11 cellular contexts compared by ENCODE assay signal in the genomic region with DNA sequence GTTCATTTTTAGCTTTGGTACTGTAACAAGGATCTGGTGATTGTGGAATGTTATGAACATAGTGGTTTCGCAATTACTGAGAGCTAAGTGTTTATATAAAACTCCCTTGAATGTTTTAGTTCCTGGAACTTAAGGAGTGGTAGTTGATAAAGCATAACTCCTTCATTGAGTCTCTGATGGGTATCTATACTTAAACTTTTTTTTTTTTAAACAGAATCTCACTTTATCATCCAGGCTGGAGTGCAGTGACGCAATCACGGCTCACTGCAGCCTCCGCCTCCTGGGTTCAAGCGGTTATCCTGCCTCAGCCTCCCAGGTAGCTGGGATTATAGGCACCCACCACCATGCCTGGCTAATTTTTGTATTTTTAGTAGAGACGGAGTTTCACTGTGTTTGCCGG. TPM values are rescaled to one million over a fixed set of nuclear protein-coding genes. Genes with fewer than 3 reads are reported as not detected.
DNase-seq lines count a peak whose midpoint lies in the region; ATAC-seq and TF ChIP-seq lines count a peak whose summit lies in the region.
"Had no signal": no experiment of that assay in that cellular context is flagged by ENCODE, and none has a peak within 500 bp of the region (broad histone marks: within the 10 kb centered on the region; RNA-seq: fewer than 3 reads in every experiment).

No MANE protein-coding gene starts in this region.

- intact Hi-C loops in thyroid gland (cut with DNase I) = no loop called here

- POLR2A ChIA-PET in HEK293 (lab: Yijun Ruan, JAX) = interaction anchor here (1.1 kb wide), 1 partner anchor 11 kb away, joined by 3 read pairs; a partner anchor contains a TSS

- no peak for TF ChIP-seq CTCF in HEK293 (tag by site-specific recombination; IDR thresholded peaks at IDR 0.05)
- TF ChIP-seq CTCF in gastroesophageal sphincter (IDR thresholded peaks at IDR 0.05) = no peak
- TF ChIP-seq CTCF in thyroid gland (IDR thresholded peaks at IDR 0.05) = no peak

- ATAC-seq in gastroesophageal sphincter (peak; percentile 83), HG02571 (IDR thresholded peaks at IDR 0.05; ENCODE audit: unreplicated experiment) (no peak)
- ATAC-seq in stimulated activated naive CD8-positive, alpha-beta T cell treated with anti-CD3 and anti-CD28 coated beads, Interleukin-15, Interleukin-2, amounts not matched to agents 100 U/mL and 50 U/mL, for 24 hours = no peak

- no peaks in the 10 kb centered on the region for H3K4me1 ChIP-seq in HEK293 (ENCODE audit: control insufficient read depth, insufficient read depth, low read length)
- H3K4me1 ChIP-seq in gastroesophageal sphincter = peaks cover 0 to 39% (median 0%) of the 10 kb centered on the region in 3 donors
- H3K4me1 ChIP-seq in thyroid gland = peaks cover 27 to 37% of the 10 kb centered on the region in 2 donors

- WGBS in gastroesophageal sphincter (ENCODE audit: low coverage in 1 of 2), 2 donors = 29 to 49% methylated on average over 4 to 7 of the region's 7 CpGs
- 25 to 38% methylated on average over 7 of the region's 7 CpGs for WGBS in thyroid gland, 2 donors

- H3K4me3 ChIP-seq in HEK293 (ENCODE audit: low read depth, low read length) = no peak overlapping the region
- H3K4me3 ChIP-seq in gastroesophageal sphincter = no peak overlapping the region
- no peak overlapping the region for H3K4me3 ChIP-seq in thyroid gland (replicated peaks in 1 of 3)
- H3K4me3 ChIP-seq: spleen had no signal

- TF ChIP-seq POLR2A in gastroesophageal sphincter (IDR thresholded peaks at IDR 0.05) (no peak), thyroid gland (IDR thresholded peaks at IDR 0.05) (no peak)

- CTCF ChIA-PET in HEK293 (lab: Yijun Ruan, JAX) = interaction anchor here (0.6 to 1.0 kb wide), 5 partner anchors 28 to 636 kb away, joined by 3 to 4 read pairs (median 3); no protein-coding TSS in a partner anchor

- TF ChIP-seq EP300 in gastroesophageal sphincter (IDR thresholded peaks at IDR 0.05) = no peak

- peaks cover 7 to 17% of the 10 kb centered on the region in 2 experiments; a peak in 2 of 3 replicates for H3K36me3 ChIP-seq in HEK293 (ENCODE audit: control insufficient read depth in 2 of 2, insufficient read depth in 1 of 2, low read length in 2 of 2)
- H3K36me3 ChIP-seq in gastroesophageal sphincter = peaks cover 0 to 27% of the 10 kb centered on the region in 2 donors
- peaks cover 0 to 9% of the 10 kb centered on the region in 2 donors for H3K36me3 ChIP-seq in thyroid gland

- H3K27me3 ChIP-seq in gastroesophageal sphincter (no peaks in the 10 kb centered on the region), thyroid gland (no peaks in the 10 kb centered on the region)
- H3K27me3 ChIP-seq: spleen had no signal

- DNase-seq in amniotic stem cell (lab: John Stamatoyannopoulos, UW) (peak; percentile 40), thyroid gland (peak; percentile 45 to 48), NCI-H82 treated with DMSO at 0.1 percent for 48 hours (lab: John Stamatoyannopoulos, UW; ENCODE audit: unreplicated experiment) (no peak), activated T-cell treated with anti-CD3 and anti-CD28 coated beads for 4 hours (no peak)
- DNase-seq in stimulated activated naive CD8-positive, alpha-beta T cell treated with anti-CD3 and anti-CD28 coated beads, Interleukin-15, Interleukin-2, amounts not matched to agents 100 U/mL and 50 U/mL, for 24 hours = no peak
- DNase-seq: cerebellar nuclear complex, NCI-H1436, spleen had no signal

- no peaks in the 10 kb centered on the region for H3K9me3 ChIP-seq in HEK293 (ENCODE audit: control insufficient read depth, insufficient read depth, low read depth, low read length)
- H3K9me3 ChIP-seq in gastroesophageal sphincter = no peaks in the 10 kb centered on the region
- H3K9me3 ChIP-seq in thyroid gland = no peaks in the 10 kb centered on the region
- H3K9me3 ChIP-seq: spleen had no signal

- H3K27ac ChIP-seq in HEK293 (ENCODE audit: extremely low read depth, low read depth, low read length) (no peak overlapping the region), gastroesophageal sphincter (peak overlapping the region; percentile 57 to 77 (median 75)), thyroid gland (peak overlapping the region; percentile 58 to 87 (median 82))
- H3K27ac ChIP-seq: spleen had no signal

TF ChIP-seq in HEK293, 187 proteins besides CTCF, POLR2A, EP300 and RAD21:
- TF ChIP-seq, protein P1, sequence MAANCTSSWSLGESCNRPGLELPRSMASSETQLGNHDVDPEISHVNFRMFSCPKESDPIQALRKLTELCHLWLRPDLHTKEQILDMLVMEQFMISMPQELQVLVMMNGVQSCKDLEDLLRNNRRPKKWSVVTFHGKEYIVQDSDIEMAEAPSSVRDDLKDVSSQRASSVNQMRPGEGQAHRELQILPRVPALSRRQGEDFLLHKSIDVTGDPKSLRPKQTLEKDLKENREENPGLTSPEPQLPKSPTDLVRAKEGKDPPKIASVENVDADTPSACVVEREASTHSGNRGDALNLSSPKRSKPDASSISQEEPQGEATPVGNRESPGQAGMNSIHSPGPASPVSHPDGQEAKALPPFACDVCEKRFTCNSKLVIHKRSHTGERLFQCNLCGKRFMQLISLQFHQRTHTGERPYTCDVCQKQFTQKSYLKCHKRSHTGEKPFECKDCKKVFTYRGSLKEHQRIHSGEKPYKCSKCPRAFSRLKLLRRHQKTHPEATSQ (tag by site-specific recombination; IDR thresholded peaks at IDR 0.05) = no peak
- TF ChIP-seq ZNF311 (tag by site-specific recombination; IDR thresholded peaks at IDR 0.05; ENCODE audit: borderline replicate concordance) = no peak
- TF ChIP-seq ZFHX2 (tag by site-specific recombination; conservative IDR thresholded peaks at IDR 0.05) = no peak
- TF ChIP-seq ZNF16 (tag by site-specific recombination; IDR thresholded peaks at IDR 0.05; ENCODE audit: low read depth) = no peak
- TF ChIP-seq SP3 (tag by site-specific recombination; IDR thresholded peaks at IDR 0.05) = no peak
- no peak for TF ChIP-seq ZBTB48 (tag by site-specific recombination; IDR thresholded peaks at IDR 0.05)
- TF ChIP-seq ZBTB17 (tag by site-specific recombination; IDR thresholded peaks at IDR 0.05) = 0 out of 2 replicates have a peak, but pooled peaks have one; percentile 12
- TF ChIP-seq WT1 (tag by site-specific recombination; IDR thresholded peaks at IDR 0.05) = peak; percentile 75; the same call in 1 of the 2 replicates
- TF ChIP-seq ZNF140 (tag by site-specific recombination; IDR thresholded peaks at IDR 0.05) = no peak
TF ChIP-seq in HEK293: peak in this region for 2.

RNA-seq across cellular contexts. Expression of a gene that starts 11.3 kb away (rescaled TPM):
- total RNA-seq in gastroesophageal sphincter (10 to 100 TPM; 41.9 to 69.0 (median 45.3) TPM), thyroid gland (10 to 100 TPM; 74.9 to 85.0 (median 76.6) TPM)

RNA-seq across cellular contexts. Expression of a gene that starts 52.0 kb away (rescaled TPM):
- total RNA-seq in gastroesophageal sphincter (100 to 1,000 TPM in 1 of 4 donors, 10 to 100 TPM in 3; 45.2 to 113 (median 83.9) TPM), thyroid gland (100 to 1,000 TPM in 2 of 4 donors, 10 to 100 TPM in 2; 73.1 to 128 (median 93.7) TPM)

Comparison
In these comparisons a context has a peak if more than half of its experiments do, and no peak if none do; other contexts are left out.
1. DNase-seq: peak in amniotic stem cell (single experiment) and thyroid gland (2 of 2); none in NCI-H82 treated with DMSO at 0.1 percent for 48 hours (single experiment), activated T-cell treated with anti-CD3 and anti-CD28 coated beads for 4 hours (single experiment) and stimulated activated naive CD8-positive, alpha-beta T cell treated with anti-CD3 and anti-CD28 coated beads, Interleukin-15, Interleukin-2, amounts not matched to agents 100 U/mL and 50 U/mL, for 24 hours (single experiment).